Comparison of ENCODE assay signal across 11 cellular contexts in genomic region chr13:105908581-105908980, GRCh38.
A peak's percentile ranks its signal among the peaks of the same experiment; 100 is the strongest.
DNase-seq lines count a peak whose midpoint lies in the region; FAIRE-seq and TF ChIP-seq lines count a peak whose summit lies in the region.
"Had no signal": no experiment of that assay in that cellular context is flagged by ENCODE, and none has a peak within 500 bp of the region (broad histone marks: within the 10 kb centered on the region; RNA-seq: fewer than 3 reads in every experiment).

No MANE protein-coding gene starts in this region.

- H3K4me3 ChIP-seq in BLaER1, result peak overlapping the region; percentile 54
- H3K4me3 ChIP-seq in bronchial epithelial cell (ENCODE audit: low read depth, low read length), result no peak overlapping the region
- H3K4me3 ChIP-seq: right atrium auricular region had no signal

- no peaks in the 10 kb centered on the region for H3K9me3 ChIP-seq in BLaER1
- H3K9me3 ChIP-seq: right atrium auricular region had no signal

- H3K27ac ChIP-seq in BLaER1, result peak overlapping the region; percentile 50; the same call in 1 of the 2 replicates
- H3K27ac ChIP-seq: right atrium auricular region had no signal

- DNase-seq in ELR (ENCODE audit: low read depth) (peak; percentile 49), OCI-M1 (lab: John Stamatoyannopoulos, UW) (peak; percentile 82), bronchial epithelial cell (ENCODE audit: low read depth) (no peak), NCI-H2227 (lab: John Stamatoyannopoulos, UW; ENCODE audit: unreplicated experiment) (no peak), GM19240 (ENCODE audit: insufficient read length, low spot score) (no peak), epidermal melanocyte (ENCODE audit: insufficient read length, low spot score) (no peak)
- DNase-seq in central memory CD4-positive, alpha-beta T cell, result no peak
- DNase-seq: GDM1, H9 had no signal

- peaks cover 26% of the 10 kb centered on the region for H3K4me1 ChIP-seq in BLaER1
- H3K4me1 ChIP-seq: right atrium auricular region had no signal

- no peaks in the 10 kb centered on the region for H3K36me3 ChIP-seq in BLaER1
- no peaks in the 10 kb centered on the region for H3K36me3 ChIP-seq in bronchial epithelial cell (ENCODE audit: control insufficient read depth, insufficient read depth, low read length)
- H3K36me3 ChIP-seq: right atrium auricular region had no signal

- peak; percentile 28 for FAIRE-seq in bronchial epithelial cell (lab: Jason Lieb, UNC)

- H3K9ac ChIP-seq in BLaER1, result peak overlapping the region; percentile 22; the same call in 1 of the 2 replicates

- peak overlapping the region; percentile 89 for H3K4me2 ChIP-seq in BLaER1

- TF ChIP-seq CTCF in bronchial epithelial cell (IDR thresholded peaks at IDR 0.05; ENCODE audit: insufficient read depth, low read length, severe bottlenecking), result no peak

- no peaks in the 10 kb centered on the region for H3K27me3 ChIP-seq in BLaER1
- no peaks in the 10 kb centered on the region for H3K27me3 ChIP-seq in bronchial epithelial cell (ENCODE audit: control insufficient read depth, insufficient read depth, low read length)
- H3K27me3 ChIP-seq: right atrium auricular region had no signal

- no peaks in the 10 kb centered on the region for H4K20me1 ChIP-seq in BLaER1

Comparison
In these comparisons a context has a peak if more than half of its experiments do, and no peak if none do; other contexts are left out.
1. DNase-seq: peak in ELR (single experiment) and OCI-M1 (single experiment); none in bronchial epithelial cell (single experiment), NCI-H2227 (single experiment), GM19240 (single experiment), central memory CD4-positive, alpha-beta T cell (single experiment) and epidermal melanocyte (single experiment).